Comparison of ENCODE assay signal across 8 cellular contexts in genomic region chr2:42046819-42047487, GRCh38. TPM values are rescaled to one million over a fixed set of nuclear protein-coding genes. Genes with fewer than 3 reads are reported as not detected.
A peak's percentile ranks its signal among the peaks of the same experiment; 100 is the strongest.
DNase-seq lines count a peak whose midpoint lies in the region; ATAC-seq lines count a peak whose summit lies in the region.

No MANE protein-coding gene starts in this region.

- H3K27me3 ChIP-seq in HUES48 (ENCODE audit: control insufficient read depth, insufficient read depth, low read length) (peaks cover 14% of the 10 kb centered on the region), iPS-20b (ENCODE audit: insufficient read depth, low read length) (peaks cover 30% of the 10 kb centered on the region)

- H3K4me3 ChIP-seq in HUES48 (ENCODE audit: low read depth, low read length) (peak overlapping the region; percentile 77), iPS-20b (ENCODE audit: low read length) (peak overlapping the region; percentile 88)

- H3K36me3 Mint-ChIP-seq in activated naive CD8-positive, alpha-beta T cell treated with anti-CD3 and anti-CD28 coated beads for 36 hours = no peaks in the 10 kb centered on the region
- no peaks in the 10 kb centered on the region for H3K36me3 Mint-ChIP-seq in stimulated activated memory B cell treated with anti-CD40 and anti-IgM and Interleukin-4, amounts not matched to agents 10 μg/mL and 1 μg/mL and 100 μg/mL, for 72 hours

- H3K9ac ChIP-seq in HUES48 (ENCODE audit: low read depth, low read length) (peak overlapping the region; percentile 85), iPS-20b (ENCODE audit: low read depth, low read length) (peak overlapping the region; percentile 93)

- H3K9me3 Mint-ChIP-seq in activated naive CD8-positive, alpha-beta T cell treated with anti-CD3 and anti-CD28 coated beads for 36 hours = no peaks in the 10 kb centered on the region
- H3K9me3 Mint-ChIP-seq in stimulated activated memory B cell treated with anti-CD40 and anti-IgM and Interleukin-4, amounts not matched to agents 10 μg/mL and 1 μg/mL and 100 μg/mL, for 72 hours = no peaks in the 10 kb centered on the region

- H3K4me1 Mint-ChIP-seq in activated naive CD8-positive, alpha-beta T cell treated with anti-CD3 and anti-CD28 coated beads for 36 hours = peaks cover 2% of the 10 kb centered on the region
- peaks cover 7% of the 10 kb centered on the region for H3K4me1 Mint-ChIP-seq in stimulated activated memory B cell treated with anti-CD40 and anti-IgM and Interleukin-4, amounts not matched to agents 10 μg/mL and 1 μg/mL and 100 μg/mL, for 72 hours

- H3K27me3 Mint-ChIP-seq in activated naive CD8-positive, alpha-beta T cell treated with anti-CD3 and anti-CD28 coated beads for 36 hours = peaks cover 82% of the 10 kb centered on the region
- H3K27me3 Mint-ChIP-seq in stimulated activated memory B cell treated with anti-CD40 and anti-IgM and Interleukin-4, amounts not matched to agents 10 μg/mL and 1 μg/mL and 100 μg/mL, for 72 hours = peaks cover 81% of the 10 kb centered on the region

- H3K36me3 ChIP-seq in HUES48 (ENCODE audit: control insufficient read depth, insufficient read depth, low read length) = peaks cover 3% of the 10 kb centered on the region; the same call in 1 of the 2 replicates
- peaks cover 4% of the 10 kb centered on the region for H3K36me3 ChIP-seq in iPS-20b (ENCODE audit: insufficient read depth, low read depth, low read length)

- H3K27ac ChIP-seq in HUES48 (ENCODE audit: low read depth, low read length) (peak overlapping the region; percentile 98), iPS-20b (ENCODE audit: low read length) (peak overlapping the region; percentile 43)

- H3K4me1 ChIP-seq in HUES48 (ENCODE audit: control insufficient read depth, insufficient read depth, low read length) (peaks cover 47% of the 10 kb centered on the region), iPS-20b (ENCODE audit: insufficient read depth, low read length) (peaks cover 42% of the 10 kb centered on the region)

- H3K9me3 ChIP-seq in HUES48 (ENCODE audit: control insufficient read depth, insufficient read depth, low read length) (no peaks in the 10 kb centered on the region), iPS-20b (ENCODE audit: insufficient read depth, low read depth, low read length) (no peaks in the 10 kb centered on the region)

- no peak for ATAC-seq in stimulated activated memory B cell treated with anti-CD40 and anti-IgM and Interleukin-4, amounts not matched to agents 10 μg/mL and 1 μg/mL and 100 μg/mL, for 72 hours
- no peak for ATAC-seq in HG02588 (IDR thresholded peaks at IDR 0.05; ENCODE audit: unreplicated experiment)

- H3K27ac Mint-ChIP-seq in activated naive CD8-positive, alpha-beta T cell treated with anti-CD3 and anti-CD28 coated beads for 36 hours = no peak overlapping the region
- H3K27ac Mint-ChIP-seq in stimulated activated memory B cell treated with anti-CD40 and anti-IgM and Interleukin-4, amounts not matched to agents 10 μg/mL and 1 μg/mL and 100 μg/mL, for 72 hours = no peak overlapping the region

- peak overlapping the region; percentile 52 for H3K4me3 Mint-ChIP-seq in activated naive CD8-positive, alpha-beta T cell treated with anti-CD3 and anti-CD28 coated beads for 36 hours
- H3K4me3 Mint-ChIP-seq in stimulated activated memory B cell treated with anti-CD40 and anti-IgM and Interleukin-4, amounts not matched to agents 10 μg/mL and 1 μg/mL and 100 μg/mL, for 72 hours = peak overlapping the region; percentile 65

- DNase-seq in COR-L47 (lab: John Stamatoyannopoulos, UW) (peak; percentile 40), SKM-1 treated with dmso at 0.1 percent for 144 hours (lab: John Stamatoyannopoulos, UW; ENCODE audit: unreplicated experiment) (no peak), OCI-M2 (lab: John Stamatoyannopoulos, UW; ENCODE audit: unreplicated experiment) (no peak)
- DNase-seq in activated naive CD8-positive, alpha-beta T cell treated with anti-CD3 and anti-CD28 coated beads for 36 hours = no peak

RNA-seq across cellular contexts. Expression of gene PKDCC, which starts 0.9 kb away (rescaled TPM):
- not detected for total RNA-seq in activated naive CD8-positive, alpha-beta T cell treated with anti-CD3 and anti-CD28 coated beads for 36 hours
